27 cellular contexts compared by ENCODE assay signal in the genomic region with DNA sequence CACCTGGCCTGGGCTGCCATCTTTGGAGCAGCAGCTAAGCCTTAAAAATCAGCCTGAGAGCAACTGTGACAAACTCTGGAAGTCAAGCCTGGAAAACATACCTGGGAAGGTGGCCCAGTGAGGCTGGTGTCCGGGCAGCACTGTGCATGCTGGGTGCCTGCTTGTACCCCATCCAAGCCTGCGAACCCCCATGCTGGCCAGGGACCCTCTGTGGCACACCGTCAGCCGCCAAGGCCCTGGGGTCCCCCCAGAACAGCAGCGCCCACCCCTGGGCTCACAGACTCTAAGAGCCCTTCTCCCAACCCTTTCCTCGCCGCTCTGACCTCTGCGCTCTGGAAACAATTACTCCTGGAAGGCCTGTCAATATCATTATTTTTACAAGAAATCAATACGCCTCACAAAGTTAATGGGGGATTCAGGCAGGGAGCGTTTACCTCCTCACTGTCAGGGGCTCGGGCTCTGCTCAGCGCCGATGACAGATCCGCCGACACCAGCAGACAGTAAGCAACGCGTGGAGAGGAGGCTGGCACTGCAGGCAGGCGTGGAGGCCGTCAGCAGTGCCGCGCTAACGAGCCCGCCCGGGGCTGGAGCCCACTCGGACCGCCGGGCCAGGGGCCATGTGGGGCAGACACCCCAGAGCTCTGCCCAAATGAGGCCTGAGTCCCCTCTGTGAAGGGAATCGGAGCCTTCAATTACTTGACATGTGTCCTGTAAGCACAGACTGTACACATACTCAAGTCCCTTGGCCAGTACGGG. TPM values are rescaled to one million over a fixed set of nuclear protein-coding genes. Genes with fewer than 3 reads are reported as not detected.
"Had no signal": no experiment of that assay in that cellular context is flagged by ENCODE, and none has a peak within 500 bp of the region (broad histone marks: within the 10 kb centered on the region; RNA-seq: fewer than 3 reads in every experiment).

No MANE protein-coding gene starts in this region.

- H3K27ac Mint-ChIP-seq: effector memory CD8-positive, alpha-beta T cell had no signal

- H3K4me2 ChIP-seq: smooth muscle cell had no signal

- H3K27ac ChIP-seq: esophagus squamous epithelium, left lung, ovary, right lobe of liver, suprapubic skin, transverse colon, upper lobe of right lung had no signal

- H3K4me1 ChIP-seq: esophagus squamous epithelium, left lung, right lobe of liver, suprapubic skin, transverse colon, upper lobe of right lung had no signal

- H3K4me3 ChIP-seq: esophagus squamous epithelium, left lung, ovary, right lobe of liver, smooth muscle cell, suprapubic skin, transverse colon, upper lobe of right lung had no signal

- H3K27me3 Mint-ChIP-seq: stimulated activated naive CD8-positive, alpha-beta T cell treated with anti-CD3 and anti-CD28 coated beads, Interleukin-15, amount 100 ng/mL, for 72 hours had no signal

- H3K9me3 ChIP-seq: esophagus squamous epithelium, left lung, ovary, right lobe of liver, suprapubic skin, transverse colon, upper lobe of right lung had no signal

- H3K9me3 Mint-ChIP-seq: effector memory CD8-positive, alpha-beta T cell; naive thymus-derived CD8-positive, alpha-beta T cell; stimulated activated naive CD8-positive, alpha-beta T cell treated with anti-CD3 and anti-CD28 coated beads, Interleukin-15, amount 100 ng/mL, for 72 hours had no signal

- DNase-seq: caudate nucleus; cerebellar nuclear complex; cortex of kidney; effector memory CD8-positive, alpha-beta T cell; erythroblast; esophagus squamous epithelium; head of caudate nucleus; kidney; mammary epithelial cell; mesendoderm; naive thymus-derived CD8-positive, alpha-beta T cell; occipital lobe; ovary; right lobe of liver; stimulated activated CD4-positive, alpha-beta T cell treated with anti-CD3 and anti-CD28 coated beads, Interleukin-12 subunit alpha, Interleukin-12 subunit beta, amount 100 ng/mL, for 4 hours; stimulated activated CD4-positive, alpha-beta T cell treated with anti-CD3 and anti-CD28 coated beads, Interleukin-1b, Interleukin-23, amount 100 ng/mL, for 48 hours; stimulated activated CD4-positive, alpha-beta T cell treated with anti-CD3 and anti-CD28 coated beads, Interleukin-4, amount 100 ng/mL, for 1 hour; stimulated activated CD8-positive, alpha-beta memory T cell treated with anti-CD3 and anti-CD28 coated beads, Interleukin-4, amount 100 ng/mL, for 48 hours; stimulated activated naive CD4-positive, alpha-beta T cell; stimulated activated naive CD8-positive, alpha-beta T cell treated with anti-CD3 and anti-CD28 coated beads, Interleukin-15, amount 100 ng/mL, for 72 hours; transverse colon; upper lobe of right lung had no signal

- FAIRE-seq: endometrium, frontal cortex, kidney had no signal

- H3K36me3 ChIP-seq: esophagus squamous epithelium, left lung, ovary, right lobe of liver, suprapubic skin, transverse colon, upper lobe of right lung had no signal

- H3K27me3 ChIP-seq: esophagus squamous epithelium, ovary, right lobe of liver, suprapubic skin, transverse colon had no signal

- H3K4me1 Mint-ChIP-seq: naive thymus-derived CD8-positive, alpha-beta T cell; stimulated activated naive CD8-positive, alpha-beta T cell treated with anti-CD3 and anti-CD28 coated beads, Interleukin-15, amount 100 ng/mL, for 72 hours had no signal

- ATAC-seq: effector memory CD8-positive, alpha-beta T cell; left lung; naive thymus-derived CD8-positive, alpha-beta T cell; right lobe of liver; stimulated activated naive CD8-positive, alpha-beta T cell treated with anti-CD3 and anti-CD28 coated beads, Interleukin-15, amount 100 ng/mL, for 72 hours; upper lobe of right lung had no signal

- H3K36me3 Mint-ChIP-seq: naive thymus-derived CD8-positive, alpha-beta T cell had no signal

- H3K4me3 Mint-ChIP-seq: effector memory CD8-positive, alpha-beta T cell; naive thymus-derived CD8-positive, alpha-beta T cell; stimulated activated naive CD8-positive, alpha-beta T cell treated with anti-CD3 and anti-CD28 coated beads, Interleukin-15, amount 100 ng/mL, for 72 hours had no signal

RNA-seq across cellular contexts. Expression of gene EBF3, which starts 54.4 kb away (rescaled TPM):
- total RNA-seq: naive thymus-derived CD8-positive, alpha-beta T cell; smooth muscle cell had no signal
- polyA plus RNA-seq: mammary epithelial cell; naive thymus-derived CD8-positive, alpha-beta T cell; smooth muscle cell had no signal
